ENCODE assay signal across 23 cellular contexts in the genomic region with DNA sequence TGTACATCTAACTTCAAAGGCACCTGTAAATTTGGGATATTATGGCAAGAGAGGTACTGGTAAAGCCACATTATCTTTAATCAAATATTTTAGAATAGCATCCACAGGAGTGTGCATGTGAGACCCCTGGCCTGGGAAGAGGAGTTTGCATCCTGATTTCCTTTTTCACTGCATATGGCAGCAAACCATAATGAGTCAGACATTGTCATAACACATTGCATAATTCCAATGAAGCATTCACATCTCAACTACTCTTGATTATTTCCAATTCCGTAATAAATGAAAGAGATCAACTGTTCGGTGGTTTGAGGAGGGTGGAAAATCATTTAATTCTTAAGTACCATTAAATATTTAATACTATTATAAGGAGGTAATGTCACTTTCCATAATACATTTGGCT.
DNase-seq lines count a peak whose midpoint lies in the region; ATAC-seq, FAIRE-seq and TF ChIP-seq lines count a peak whose summit lies in the region.
"Had no signal": no experiment of that assay in that cellular context is flagged by ENCODE, and none has a peak within 500 bp of the region (broad histone marks: within the 10 kb centered on the region; RNA-seq: fewer than 3 reads in every experiment).

No MANE protein-coding gene starts in this region.

- H3K79me2 ChIP-seq in GM23248 (ENCODE audit: insufficient read depth): no peaks in the 10 kb centered on the region

- intact Hi-C loops in pancreas (cut with DNase I) (no loop called here), left cardiac atrium (cut with DNase I) (no loop called here)

- H3K9ac ChIP-seq in GM23248: no peak overlapping the region
- H3K9ac ChIP-seq: BLaER1 treated with 17β-estradiol and CSF1 and Interleukin-3, amounts not matched to agents 10 nM and 100 nM; KMS-11; SK-N-SH had no signal

- H3K9me3 ChIP-seq in GM23248 (ENCODE audit: low read depth) (no peaks in the 10 kb centered on the region), esophagus (ENCODE audit: control insufficient read depth in 2 of 2, insufficient read depth in 1 of 2, low read depth in 1 of 2, low read length in 1 of 2) (peaks cover 2% of the 10 kb centered on the region in 2 donors), pancreas (no peaks in the 10 kb centered on the region)
- H3K9me3 ChIP-seq: SK-N-SH had no signal

- no peak for FAIRE-seq in pancreas (lab: Jason Lieb, UNC)
- FAIRE-seq: A204.1, D721Med, G401.6 had no signal

- in situ Hi-C loops in GM23248 (cut with MboI): no loop called here

- peak; percentile 16 for DNase-seq in GM23248
- DNase-seq in NCI-H226: peak; percentile 9
- peak; percentile 35 for DNase-seq in fibroblast of the aortic adventitia (ENCODE audit: low read depth)
- no peak for DNase-seq in DMS53 (lab: John Stamatoyannopoulos, UW)
- no peak for DNase-seq in pancreas
- DNase-seq in left cardiac atrium: no peak
- DNase-seq: AML-193; CD4-positive, alpha-beta T cell; NCI-H1092 treated with DMSO at 0.1 percent for 48 hours; NCI-H1436; NCI-H187 treated with DMSO at 0.1 percent for 48 hours; NCI-H2171 treated with DMSO at 0.1 percent for 48 hours; NCI-H446; NCI-H524 treated with DMSO at 0.1 percent for 48 hours; NCI-H774; SK-N-SH had no signal

- no peaks in the 10 kb centered on the region for H3K9me2 ChIP-seq in GM23248 (ENCODE audit: insufficient read depth)
- H3K9me2 ChIP-seq: SK-N-SH had no signal

- no peak overlapping the region for H2AFZ ChIP-seq in GM23248

- H3K27ac ChIP-seq in GM23248 (no peak overlapping the region), esophagus (ENCODE audit: low read depth in 2 of 2, low read length in 1 of 2) (peak overlapping the region; percentile 4 to 22), pancreas (no peak overlapping the region)
- H3K27ac ChIP-seq: BLaER1 treated with 17β-estradiol and CSF1 and Interleukin-3, amounts not matched to agents 10 nM and 100 nM; KMS-11 had no signal

- H3K27me3 ChIP-seq in GM23248 (replicated peaks; ENCODE audit: insufficient read depth): no peaks in the 10 kb centered on the region
- no peaks in the 10 kb centered on the region for H3K27me3 ChIP-seq in esophagus (ENCODE audit: control insufficient read depth in 1 of 2, insufficient read depth in 2 of 2, low read length in 2 of 2)
- no peaks in the 10 kb centered on the region for H3K27me3 ChIP-seq in pancreas
- H3K27me3 ChIP-seq: BLaER1 treated with 17β-estradiol and CSF1 and Interleukin-3, amounts not matched to agents 10 nM and 100 nM had no signal

- WGBS in GM23248 (ENCODE audit: low coverage in 1 of 2, low lambda C conversion rate in 2 of 2, missing lambda C conversion rate in 2 of 2), 2 experiments: 88 to 96% methylated on average over 2 of the region's 2 CpGs
- WGBS in esophagus, 2 donors: 65 to 75% methylated on average over 2 of the region's 2 CpGs
- 99% methylated on average over 2 of the region's 2 CpGs for WGBS in pancreas, 2 donors

- H3K4me1 ChIP-seq in GM23248 (ENCODE audit: insufficient read depth): no peaks in the 10 kb centered on the region
- H3K4me1 ChIP-seq in esophagus (ENCODE audit: control insufficient read depth in 2 of 2, insufficient read depth in 2 of 2, low read length in 1 of 2): no peaks in the 10 kb centered on the region
- H3K4me1 ChIP-seq in pancreas: peaks cover 0 to 5% (median 5%) of the 10 kb centered on the region in 3 donors
- H3K4me1 ChIP-seq: BLaER1 treated with 17β-estradiol and CSF1 and Interleukin-3, amounts not matched to agents 10 nM and 100 nM had no signal

- H3K4me3 ChIP-seq in GM23248 (no peak overlapping the region), esophagus (ENCODE audit: low read depth in 1 of 2, low read length in 2 of 2) (peak overlapping the region in 1 of 2 donors; percentile 38), fibroblast of the aortic adventitia (ENCODE audit: low read depth, low read length) (no peak overlapping the region), pancreas (no peak overlapping the region)
- H3K4me3 ChIP-seq: BLaER1 treated with 17β-estradiol and CSF1 and Interleukin-3, amounts not matched to agents 10 nM and 100 nM had no signal

- no peak overlapping the region for H3K4me2 ChIP-seq in GM23248 (ENCODE audit: unreplicated experiment)
- H3K4me2 ChIP-seq: BLaER1 treated with 17β-estradiol and CSF1 and Interleukin-3, amounts not matched to agents 10 nM and 100 nM; KMS-11; SK-N-SH had no signal

- no peak for TF ChIP-seq CTCF in fibroblast of the aortic adventitia (IDR thresholded peaks at IDR 0.05; ENCODE audit: insufficient read depth, low read length)
- no peak for TF ChIP-seq CTCF in pancreas (IDR thresholded peaks at IDR 0.05)

- H4K20me1 ChIP-seq in GM23248 (ENCODE audit: insufficient read depth): no peaks in the 10 kb centered on the region
- H4K20me1 ChIP-seq: BLaER1 treated with 17β-estradiol and CSF1 and Interleukin-3, amounts not matched to agents 10 nM and 100 nM had no signal

- no peaks in the 10 kb centered on the region for H3F3A ChIP-seq in GM23248 (ENCODE audit: insufficient read depth)

- ATAC-seq in HG02678 (IDR thresholded peaks at IDR 0.05; ENCODE audit: unreplicated experiment) (no peak), pancreas (no peak), left cardiac atrium (no peak)

- no peaks in the 10 kb centered on the region for H3K36me3 ChIP-seq in GM23248 (ENCODE audit: low read depth)
- H3K36me3 ChIP-seq in esophagus (ENCODE audit: control insufficient read depth in 2 of 2, insufficient read depth in 2 of 2, low read length in 1 of 2): no peaks in the 10 kb centered on the region
- H3K36me3 ChIP-seq in pancreas: no peaks in the 10 kb centered on the region
- H3K36me3 ChIP-seq: BLaER1 treated with 17β-estradiol and CSF1 and Interleukin-3, amounts not matched to agents 10 nM and 100 nM had no signal

Comparison
In these comparisons a context has a peak if more than half of its experiments do, and no peak if none do; other contexts are left out.
1. DNase-seq: peak in GM23248 (single experiment), NCI-H226 (single experiment) and fibroblast of the aortic adventitia (single experiment); none in DMS53 (single experiment), pancreas (0 of 6) and left cardiac atrium (single experiment).
2. H3K27ac ChIP-seq: peak in esophagus (2 of 2); none in GM23248 (single experiment) and pancreas (0 of 4).